In genomic region chr15:23647421-23648375, GRCh38 we compare ENCODE assay signal across 9 cellular contexts. TPM values are rescaled to one million over a fixed set of nuclear protein-coding genes. Genes with fewer than 3 reads are reported as not detected.
DNase-seq lines count a peak whose midpoint lies in the region; ATAC-seq and TF ChIP-seq lines count a peak whose summit lies in the region.
"Had no signal": no experiment of that assay in that cellular context is flagged by ENCODE, and none has a peak within 500 bp of the region (broad histone marks: within the 10 kb centered on the region; RNA-seq: fewer than 3 reads in every experiment).

MAGEL2 (minus strand) TSS chr15:23647867; CDS start chr15:23647742, 125 bp downstream.

- TF ChIP-seq CTCF in SK-N-SH (IDR thresholded peaks at IDR 0.05) (no peak), sigmoid colon (IDR thresholded peaks at IDR 0.05) (no peak)

- DNase-seq in H7 = peak; percentile 80
- DNase-seq in SK-N-SH = peak; percentile 34
- DNase-seq in sigmoid colon = no peak
- DNase-seq in putamen (ENCODE audit: low spot score) = no peak
- no peak for DNase-seq in inferior parietal cortex (ENCODE audit: extremely low spot score)
- DNase-seq in GOT3 (lab: John Stamatoyannopoulos, UW) = no peak
- DNase-seq: transverse colon had no signal

- TF ChIP-seq RAD21 in SK-N-SH (IDR thresholded peaks at IDR 0.05; ENCODE audit: low read length) = no peak

- ATAC-seq in HG02973 (IDR thresholded peaks at IDR 0.05; ENCODE audit: unreplicated experiment) = no peak

- H3K27ac ChIP-seq in SK-N-SH (ENCODE audit: low read depth in 2 of 2, low read length in 1 of 2) (no peak within 1 kb of the TSS), sigmoid colon (no peak within 1 kb of the TSS)
- H3K27ac ChIP-seq: transverse colon had no signal

- H3K4me3 ChIP-seq in H7 (ENCODE audit: insufficient read depth, low read depth, low read length) (peak within 1 kb of the TSS; percentile 68), SK-N-SH (ENCODE audit: low read depth in 2 of 2, low read length in 1 of 2) (peak within 1 kb of the TSS; percentile 31 to 61; a peak in 3 of 4 replicates), iPS-15b (ENCODE audit: low read depth, low read length) (peak within 1 kb of the TSS; percentile 87), sigmoid colon (peak within 1 kb of the TSS; percentile 10 to 41 (median 30))

- POLR2A ChIA-PET in SK-N-SH (lab: Yijun Ruan, JAX) = interaction anchor here (0.7 kb wide), 1 partner anchor 11 kb away, joined by 3 read pairs; no protein-coding TSS in a partner anchor

- H3F3A ChIP-seq in SK-N-SH (replicated peaks; ENCODE audit: insufficient read depth) = no peaks in the 10 kb centered on the region

- WGBS in SK-N-SH (ENCODE audit: low lambda C conversion rate) = 5% methylated on average over 25 of the region's 37 CpGs
- WGBS in sigmoid colon, 2 donors = 50% methylated on average over 37 of the region's 37 CpGs

- H3K36me3 ChIP-seq in H7 (replicated peaks; ENCODE audit: control insufficient read depth, insufficient read depth, low read length) (no peaks in the 10 kb centered on the region), SK-N-SH (replicated peaks in 1 of 2; ENCODE audit: control insufficient read depth in 1 of 2, insufficient read depth in 2 of 2, low read length in 1 of 2) (no peaks in the 10 kb centered on the region), iPS-15b (ENCODE audit: control insufficient read depth, insufficient read depth, low read length) (no peaks in the 10 kb centered on the region), sigmoid colon (no peaks in the 10 kb centered on the region)
- H3K36me3 ChIP-seq: transverse colon had no signal

- no peak for TF ChIP-seq EP300 in SK-N-SH (IDR thresholded peaks at IDR 0.05; ENCODE audit: borderline replicate concordance in 1 of 2, low read depth in 1 of 2, low read length in 1 of 2)
- no peak for TF ChIP-seq EP300 in sigmoid colon (IDR thresholded peaks at IDR 0.05)

- H3K79me2 ChIP-seq in SK-N-SH (ENCODE audit: insufficient read depth) = no peaks in the 10 kb centered on the region

- no peak for TF ChIP-seq POLR2A in sigmoid colon (IDR thresholded peaks at IDR 0.05)

- peak within 1 kb of the TSS; percentile 79 for H3K4me2 ChIP-seq in SK-N-SH

- no peaks in the 10 kb centered on the region for H3K9me3 ChIP-seq in SK-N-SH
- H3K9me3 ChIP-seq in iPS-15b (ENCODE audit: control insufficient read depth, insufficient read depth, low read length) = no peaks in the 10 kb centered on the region
- H3K9me3 ChIP-seq in sigmoid colon = no peaks in the 10 kb centered on the region
- H3K9me3 ChIP-seq: transverse colon had no signal

- H3K4me1 ChIP-seq in SK-N-SH (ENCODE audit: control insufficient read depth in 1 of 2, insufficient read depth in 2 of 2, low read depth in 1 of 2, low read length in 1 of 2) (no peaks in the 10 kb centered on the region), iPS-15b (ENCODE audit: control insufficient read depth, insufficient read depth, low read length) (peaks cover 2% of the 10 kb centered on the region), sigmoid colon (peaks cover 0 to 10% (median 0%) of the 10 kb centered on the region in 4 donors)

- CTCF ChIA-PET in SK-N-SH (lab: Yijun Ruan, JAX) = interaction anchor here (1.0 kb wide), 1 partner anchor 18 kb away, joined by 4 read pairs; no protein-coding TSS in a partner anchor

- no peaks in the 10 kb centered on the region for H4K20me1 ChIP-seq in SK-N-SH (ENCODE audit: insufficient read depth)

- peak within 1 kb of the TSS; percentile 65; the same call in 1 of the 2 replicates for H2AFZ ChIP-seq in SK-N-SH (ENCODE audit: low read depth)

- H3K27me3 ChIP-seq in H7 (ENCODE audit: control insufficient read depth, insufficient read depth, low read length) (peaks cover 9% of the 10 kb centered on the region; the same call in 1 of the 2 replicates), SK-N-SH (ENCODE audit: insufficient read depth) (peaks cover 25% of the 10 kb centered on the region; the same call in 1 of the 2 replicates), iPS-15b (ENCODE audit: control insufficient read depth, insufficient read depth, low read length) (peaks cover 6% of the 10 kb centered on the region), sigmoid colon (peaks cover 3 to 30% (median 21%) of the 10 kb centered on the region in 3 donors)

- H3K9me2 ChIP-seq in SK-N-SH = no peaks in the 10 kb centered on the region

- H3K9ac ChIP-seq in SK-N-SH (peak within 1 kb of the TSS; percentile 34; the same call in 1 of the 2 replicates), iPS-15b (ENCODE audit: low read depth, low read length) (peak within 1 kb of the TSS; percentile 98)

- intact Hi-C loops in sigmoid colon (cut with DNase I) = no loop called here

TF ChIP-seq in SK-N-SH, 30 proteins besides CTCF, POLR2A, EP300 and RAD21:
- TF ChIP-seq, protein P1, sequence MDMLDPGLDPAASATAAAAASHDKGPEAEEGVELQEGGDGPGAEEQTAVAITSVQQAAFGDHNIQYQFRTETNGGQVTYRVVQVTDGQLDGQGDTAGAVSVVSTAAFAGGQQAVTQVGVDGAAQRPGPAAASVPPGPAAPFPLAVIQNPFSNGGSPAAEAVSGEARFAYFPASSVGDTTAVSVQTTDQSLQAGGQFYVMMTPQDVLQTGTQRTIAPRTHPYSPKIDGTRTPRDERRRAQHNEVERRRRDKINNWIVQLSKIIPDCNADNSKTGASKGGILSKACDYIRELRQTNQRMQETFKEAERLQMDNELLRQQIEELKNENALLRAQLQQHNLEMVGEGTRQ (IDR thresholded peaks at IDR 0.05; ENCODE audit: borderline replicate concordance, low read depth, low read length) = no peak

RNA-seq across cellular contexts. Expression of gene MAGEL2, which starts in this region (rescaled TPM):
- 1.1 and 1.7 TPM in 2 replicates for total RNA-seq in H7 (2014; rRNA removed; shearing (Covaris generic))
- polyA plus RNA-seq in SK-N-SH (2012; rRNA removed) (0.03 TPM in 2 replicates), sigmoid colon (under 1 TPM in 1 of 3 donors, not detected in 2; 0.17 TPM)
- 0.01 TPM in 2 replicates for polyA plus RNA-seq in SK-N-SH (2012; cell fraction: cytosol; rRNA removed)
- polyA plus RNA-seq in SK-N-SH (2012; cell fraction: nucleus; rRNA removed) = 0.05 and 0.07 TPM in 2 replicates
- total RNA-seq in sigmoid colon = under 1 TPM; under 0.01 to 0.83 (median 0.44) TPM

Comparison
In these comparisons a context has a peak if more than half of its experiments do, and no peak if none do; other contexts are left out.
1. Peak in DNase-seq, H3K4me3 ChIP-seq, H3K9ac ChIP-seq and H3K4me2 ChIP-seq in SK-N-SH; RNA of the gene not detected or under 1 TPM.
2. H3K4me3 ChIP-seq: peak in every context shown above with its lines; median percentile 87 in iPS-15b; 68 in H7; 46 in SK-N-SH; 30 in sigmoid colon.